ENCODE assay signal across 25 cellular contexts in the genomic region with DNA sequence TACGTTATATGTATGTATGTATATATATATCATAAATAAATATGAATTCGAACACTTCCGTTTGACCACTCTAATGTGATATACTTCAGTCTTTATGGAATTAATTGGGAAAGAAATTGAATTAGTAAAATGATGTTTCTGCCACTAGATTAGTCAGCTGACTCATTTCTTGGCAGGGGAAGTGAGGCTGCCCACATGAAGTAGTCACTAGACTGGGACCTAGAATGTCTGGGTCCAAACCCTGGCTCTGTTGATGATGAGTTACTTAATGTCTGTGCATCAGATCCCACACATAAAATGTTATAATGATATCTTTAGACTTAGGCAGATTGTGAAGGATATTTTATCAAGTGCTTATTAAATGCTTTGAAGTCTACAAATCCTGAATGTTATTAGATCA.
DNase-seq lines count a peak whose midpoint lies in the region; ATAC-seq, FAIRE-seq and TF ChIP-seq lines count a peak whose summit lies in the region.
"Had no signal": no experiment of that assay in that cellular context is flagged by ENCODE, and none has a peak within 500 bp of the region (broad histone marks: within the 10 kb centered on the region; RNA-seq: fewer than 3 reads in every experiment).

No MANE protein-coding gene starts in this region.

- no peak overlapping the region for H3K4me3 Mint-ChIP-seq in stimulated activated naive B cell treated with anti-CD40 and anti-IgM and Interleukin-4, amounts not matched to agents 10 μg/mL and 1 μg/mL and 100 μg/mL, for 72 hours
- H3K4me3 Mint-ChIP-seq: CD4-positive, alpha-beta memory T cell; H9 had no signal

- DNase-seq in H54 (ENCODE audit: insufficient read length, low spot score), result no peak
- DNase-seq in astrocyte of the hippocampus (ENCODE audit: low read depth, low spot score), result peak; percentile 36
- peak; percentile 22 for DNase-seq in glomerular visceral epithelial cell (ENCODE audit: extremely low spot score)
- no peak for DNase-seq in stimulated activated naive B cell treated with anti-CD40 and anti-IgM and Interleukin-4, amounts not matched to agents 10 μg/mL and 1 μg/mL and 100 μg/mL, for 72 hours
- no peak for DNase-seq in foreskin fibroblast
- DNase-seq in medulla oblongata (ENCODE audit: extremely low spot score), result no peak
- DNase-seq: C1 segment of cervical spinal cord; CD4-positive, alpha-beta memory T cell; COR-L47; DMS79; EL; GDM1; H9; MV-4-11; NCI-H1105; NCI-H1436 treated with DMSO at 0.1 percent for 48 hours; NCI-H1930; NCI-H2107; NCI-H446; NCI-H526 treated with DMSO at 0.1 percent for 48 hours; SHP77 treated with DMSO at 0.1 percent for 48 hours had no signal

- H3K27me3 Mint-ChIP-seq in stimulated activated naive B cell treated with anti-CD40 and anti-IgM and Interleukin-4, amounts not matched to agents 10 μg/mL and 1 μg/mL and 100 μg/mL, for 72 hours, result peaks cover 6 to 12% of the 10 kb centered on the region in 2 donors

- no peak overlapping the region for H3K27ac Mint-ChIP-seq in stimulated activated naive B cell treated with anti-CD40 and anti-IgM and Interleukin-4, amounts not matched to agents 10 μg/mL and 1 μg/mL and 100 μg/mL, for 72 hours
- H3K27ac Mint-ChIP-seq: CD4-positive, alpha-beta memory T cell; H9 had no signal

- FAIRE-seq in H54 (lab: Jason Lieb, UNC), result peak; percentile 55
- FAIRE-seq: GM12891 had no signal

- H3K36me3 Mint-ChIP-seq in stimulated activated naive B cell treated with anti-CD40 and anti-IgM and Interleukin-4, amounts not matched to agents 10 μg/mL and 1 μg/mL and 100 μg/mL, for 72 hours, result no peaks in the 10 kb centered on the region
- H3K36me3 Mint-ChIP-seq: CD4-positive, alpha-beta memory T cell had no signal

- peak; percentile 36 to 50 for ATAC-seq in stimulated activated naive B cell treated with anti-CD40 and anti-IgM and Interleukin-4, amounts not matched to agents 10 μg/mL and 1 μg/mL and 100 μg/mL, for 72 hours (replicated peaks)
- no peak for ATAC-seq in GM19452 (IDR thresholded peaks at IDR 0.05; ENCODE audit: unreplicated experiment)
- ATAC-seq: A549, Panc1 had no signal

- TF ChIP-seq POLR2A in H54 (IDR thresholded peaks at IDR 0.05; ENCODE audit: low read depth, low read length), result no peak

- no peak overlapping the region for H3K4me3 ChIP-seq in foreskin fibroblast (ENCODE audit: low read depth in 1 of 2, low read length in 2 of 2)
- H3K4me3 ChIP-seq: A549 had no signal

- TF ChIP-seq CTCF in foreskin fibroblast (IDR thresholded peaks at IDR 0.05; ENCODE audit: low read depth, low read length), result no peak

- peaks cover 2 to 4% of the 10 kb centered on the region in 2 donors for H3K4me1 Mint-ChIP-seq in stimulated activated naive B cell treated with anti-CD40 and anti-IgM and Interleukin-4, amounts not matched to agents 10 μg/mL and 1 μg/mL and 100 μg/mL, for 72 hours
- H3K4me1 Mint-ChIP-seq: CD4-positive, alpha-beta memory T cell; H9 had no signal

- H3K9me3 Mint-ChIP-seq in stimulated activated naive B cell treated with anti-CD40 and anti-IgM and Interleukin-4, amounts not matched to agents 10 μg/mL and 1 μg/mL and 100 μg/mL, for 72 hours, result no peaks in the 10 kb centered on the region
- H3K9me3 Mint-ChIP-seq: CD4-positive, alpha-beta memory T cell had no signal

Comparison
In these comparisons a context has a peak if more than half of its experiments do, and no peak if none do; other contexts are left out.
1. DNase-seq: peak in astrocyte of the hippocampus (single experiment) and glomerular visceral epithelial cell (single experiment); none in H54 (single experiment), stimulated activated naive B cell treated with anti-CD40 and anti-IgM and Interleukin-4, amounts not matched to agents 10 μg/mL and 1 μg/mL and 100 μg/mL, for 72 hours (single experiment), foreskin fibroblast (0 of 2) and medulla oblongata (single experiment).